In genomic region chrX:11546917-11547316, GRCh38 we compare ENCODE assay signal across 21 cellular contexts.
"Had no signal": no experiment of that assay in that cellular context is flagged by ENCODE, and none has a peak within 500 bp of the region (broad histone marks: within the 10 kb centered on the region; RNA-seq: fewer than 3 reads in every experiment).

No MANE protein-coding gene starts in this region.

- H3K4me3 ChIP-seq: coronary artery, dorsolateral prefrontal cortex, esophagus muscularis mucosa, heart right ventricle, left lung, lower lobe of right lung, mucosa of descending colon had no signal

- DNase-seq: dermis blood vessel endothelial cell; dorsolateral prefrontal cortex; effector CD4-positive, alpha-beta T cell; effector memory CD4-positive, alpha-beta T cell; foreskin keratinocyte; glutamatergic neuron; head of caudate nucleus; heart right ventricle; hippocampal formation; left cardiac atrium; left lung; left ventricle myocardium superior; lower lobe of right lung; mesenchymal stem cell; mucosa of descending colon had no signal

- H3K36me3 ChIP-seq: esophagus muscularis mucosa, heart right ventricle, left lung, lower lobe of right lung had no signal

- H3K27ac ChIP-seq: coronary artery, dorsolateral prefrontal cortex, esophagus muscularis mucosa, foreskin keratinocyte, heart right ventricle, left lung, lower lobe of right lung had no signal

- H3K9me3 ChIP-seq: left lung, lower lobe of right lung, mucosa of descending colon had no signal

- H3K27me3 ChIP-seq: esophagus muscularis mucosa, foreskin keratinocyte, left lung had no signal

- ATAC-seq: foreskin keratinocyte, heart right ventricle, left cardiac atrium, left lung, left ventricle myocardium superior, lower lobe of right lung, mucosa of descending colon had no signal

- H3K4me1 ChIP-seq: esophagus muscularis mucosa, foreskin keratinocyte, heart right ventricle, left lung, lower lobe of right lung had no signal

- FAIRE-seq: endothelial cell of umbilical vein, frontal cortex, islet of Langerhans, keratinocyte had no signal
